Comparison of ENCODE assay signal across 8 cellular contexts in the genomic region with DNA sequence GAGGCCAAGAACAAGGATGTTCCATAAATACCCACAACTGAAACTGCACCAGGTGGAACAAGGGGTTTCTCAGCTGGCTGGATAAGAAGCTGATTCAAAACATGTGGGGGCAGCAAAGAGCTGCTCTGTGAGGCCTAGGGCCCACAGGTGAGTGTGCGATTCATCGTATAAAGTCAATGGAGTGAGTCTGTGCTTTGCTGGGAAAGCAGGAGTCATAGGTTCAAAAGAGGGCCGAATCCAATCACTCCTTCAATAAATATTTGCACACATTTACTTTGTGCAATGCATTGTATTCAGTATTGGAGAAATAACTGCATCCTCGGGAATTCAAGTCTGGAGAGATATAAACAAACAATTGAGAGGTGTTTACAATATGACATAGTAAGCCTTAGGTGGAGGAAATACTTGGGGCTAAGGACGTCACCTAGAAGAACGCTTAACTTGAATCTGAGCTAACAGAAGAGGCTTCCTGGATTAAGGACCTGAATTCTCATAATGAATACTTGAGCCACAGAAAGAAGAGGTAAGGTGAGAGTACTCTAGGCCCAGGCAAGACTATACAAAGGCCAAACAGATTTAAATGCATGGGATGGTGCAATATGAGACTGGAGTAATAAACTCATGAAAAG.
A peak's percentile ranks its signal among the peaks of the same experiment; 100 is the strongest.
DNase-seq lines count a peak whose midpoint lies in the region; ATAC-seq and TF ChIP-seq lines count a peak whose summit lies in the region.

No MANE protein-coding gene starts in this region.

- H3K4me1 Mint-ChIP-seq in nephron progenitor cell, result no peaks in the 10 kb centered on the region

- peaks cover 3% of the 10 kb centered on the region for H3K9me3 Mint-ChIP-seq in nephron progenitor cell

- DNase-seq in LoVo (ENCODE audit: low spot score) (peak; percentile 26), cardiac fibroblast (ENCODE audit: low read depth in 2 of 2) (peak; percentile 36 to 51), nephron progenitor cell (peak; percentile 23)
- no peak for DNase-seq in stimulated activated CD4-positive, alpha-beta T cell treated with anti-CD3 and anti-CD28 coated beads, Interleukin-2, amount 100 ng/mL, for 24 hours

- no peak overlapping the region for H3K4me3 Mint-ChIP-seq in nephron progenitor cell

- peaks cover 4% of the 10 kb centered on the region for H3K27me3 Mint-ChIP-seq in nephron progenitor cell (ENCODE audit: low read depth, poor library complexity)

- TF ChIP-seq CTCF in GM12872 (IDR thresholded peaks at IDR 0.05; ENCODE audit: insufficient read depth, low read depth, low read length) (peak; percentile 66), cardiac fibroblast (IDR thresholded peaks at IDR 0.05; ENCODE audit: low read depth, low read length) (peak; percentile 50), nephron progenitor cell (IDR thresholded peaks at IDR 0.05) (peak; percentile 47)

- H3K4me3 ChIP-seq in cardiac fibroblast (replicated peaks in 1 of 2; ENCODE audit: low read depth in 2 of 2, low read length in 2 of 2), result no peak overlapping the region

- no peak overlapping the region for H3K27ac Mint-ChIP-seq in nephron progenitor cell

- ATAC-seq in GM19035 (IDR thresholded peaks at IDR 0.05; ENCODE audit: unreplicated experiment), result no peak
- no peak for ATAC-seq in HG03095 (IDR thresholded peaks at IDR 0.05; ENCODE audit: unreplicated experiment)
- ATAC-seq in GM18511 (IDR thresholded peaks at IDR 0.05; ENCODE audit: unreplicated experiment), result no peak

- H3K36me3 Mint-ChIP-seq in nephron progenitor cell (ENCODE audit: low read depth), result no peaks in the 10 kb centered on the region

Comparison
In these comparisons a context has a peak if more than half of its experiments do, and no peak if none do; other contexts are left out.
1. DNase-seq: peak in LoVo (single experiment), cardiac fibroblast (2 of 2) and nephron progenitor cell (single experiment); none in stimulated activated CD4-positive, alpha-beta T cell treated with anti-CD3 and anti-CD28 coated beads, Interleukin-2, amount 100 ng/mL, for 24 hours (0 of 2).
2. Peak in every context shown above with its lines, with median percentiles within 50 percentile points of each other: CTCF ChIP-seq.